Comparison of ENCODE assay signal across 9 cellular contexts in genomic region chr17:30236807-30237206, GRCh38. TPM values are rescaled to one million over a fixed set of nuclear protein-coding genes. Genes with fewer than 3 reads are reported as not detected.
DNase-seq lines count a peak whose midpoint lies in the region; ATAC-seq and TF ChIP-seq lines count a peak whose summit lies in the region.
"Had no signal": no experiment of that assay in that cellular context is flagged by ENCODE, and none has a peak within 500 bp of the region (broad histone marks: within the 10 kb centered on the region; RNA-seq: fewer than 3 reads in every experiment).

No MANE protein-coding gene starts in this region.

- WGBS in tibial nerve, 2 donors = 2% methylated on average over 9 to 20 of the region's 20 CpGs

- TF ChIP-seq POLR2A in tibial nerve (IDR thresholded peaks at IDR 0.05) = no peak

- peak; percentile 92 for ATAC-seq in left colon
- no peak for ATAC-seq in GM19455 (IDR thresholded peaks at IDR 0.05; ENCODE audit: unreplicated experiment)
- no peak for ATAC-seq in HG03439 (IDR thresholded peaks at IDR 0.05; ENCODE audit: unreplicated experiment)

- no peaks in the 10 kb centered on the region for H3K36me3 ChIP-seq in tibial nerve
- H3K36me3 ChIP-seq: neutrophil had no signal

- no peaks in the 10 kb centered on the region for H3K9me3 ChIP-seq in tibial nerve
- H3K9me3 ChIP-seq: neutrophil had no signal

- no peak for TF ChIP-seq EP300 in tibial nerve (IDR thresholded peaks at IDR 0.05)

- in situ Hi-C loops in T47D (cut with HindIII; ENCODE audit: low pct_unique_long_range_greater_than_20kb, low sequenced_read_pairs) = no loop called here

- intact Hi-C loops in left colon (cut with DNase I, micrococcal nuclease) = no loop called here

- H3K4me1 ChIP-seq in tibial nerve = peaks cover 0 to 41% (median 28%) of the 10 kb centered on the region in 4 donors

- peak overlapping the region in 2 of 4 donors; percentile 15 to 50 for H3K4me3 ChIP-seq in tibial nerve

- DNase-seq in GM10266 (ENCODE audit: extremely low spot score) (peak; percentile 73), NCI-H1092 treated with DMSO at 0.1 percent for 48 hours (lab: John Stamatoyannopoulos, UW) (peak; percentile 25), T47D (ENCODE audit: low read depth in 1 of 2, low spot score in 1 of 2) (peak; percentile 78 to 91), left colon (peak; percentile 33 to 69), tibial nerve (ENCODE audit: low spot score in 2 of 2) (peak; percentile 15 to 18)

- H3K27me3 ChIP-seq in tibial nerve = peaks cover 0 to 56% of the 10 kb centered on the region in 2 donors

- H3K27ac ChIP-seq in tibial nerve = no peak overlapping the region
- H3K27ac ChIP-seq: neutrophil, SK-N-MC had no signal

- TF ChIP-seq CTCF in GM10266 (IDR thresholded peaks at IDR 0.05; ENCODE audit: control insufficient read depth, insufficient read depth, low read depth, missing control alignments) (peak; percentile 70), tibial nerve (IDR thresholded peaks at IDR 0.05) (peak in 3 of 5 experiments; percentile 20 to 32 (median 28))

RNA-seq across cellular contexts. Expression of gene SLC6A4, which starts 1.3 kb away (rescaled TPM):
- total RNA-seq in left colon (1 to 10 TPM in 1 of 2 donors, under 1 TPM in 1; 0.79 to 1.1 TPM), tibial nerve (1 to 10 TPM in 3 of 4 donors, under 1 TPM in 1; under 0.01 to 4.0 (median 2.5) TPM)

RNA-seq across cellular contexts. Expression of gene BLMH, which starts 54.9 kb away (rescaled TPM):
- total RNA-seq in left colon = 10 to 100 TPM; 17.7 to 18.8 TPM
- total RNA-seq in tibial nerve = 10 to 100 TPM; 18.1 to 35.7 (median 28.1) TPM

Comparison
In these comparisons a context has a peak if more than half of its experiments do, and no peak if none do; other contexts are left out.
1. DNase-seq: peak in every context shown above with its lines; median percentile 84 in T47D; 73 in GM10266; 51 in left colon; 25 in NCI-H1092 treated with DMSO at 0.1 percent for 48 hours; 16 in tibial nerve.